15 cellular contexts compared by ENCODE assay signal in the genomic region with DNA sequence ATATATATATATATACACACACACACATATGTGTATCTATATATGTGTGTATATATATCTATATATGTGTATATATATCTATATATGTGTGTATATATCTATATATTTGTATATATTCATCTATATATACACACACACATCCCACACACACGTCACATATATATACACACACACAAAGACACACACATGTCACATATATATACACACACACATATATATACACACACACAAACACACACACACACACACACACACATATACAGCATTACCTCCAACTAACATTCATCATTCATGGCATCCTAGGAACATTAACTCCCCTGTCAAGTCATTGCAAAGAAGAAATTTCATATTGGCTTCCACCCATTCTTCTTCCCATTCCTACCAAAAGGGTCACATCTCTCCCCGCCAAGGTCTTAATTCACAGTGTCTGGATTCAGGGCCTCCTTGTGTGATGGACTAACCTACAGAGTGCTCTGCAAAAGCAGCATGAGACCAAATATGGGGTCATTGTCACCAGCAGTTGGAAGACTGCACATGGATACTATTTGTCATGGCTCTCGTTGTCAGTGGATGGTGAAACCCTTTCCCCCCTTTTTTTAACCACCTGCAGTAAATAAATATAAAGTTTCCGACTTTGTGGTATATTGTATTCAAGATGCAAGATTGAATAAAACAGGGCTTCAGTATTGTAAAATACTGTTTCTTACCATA.
DNase-seq lines count a peak whose midpoint lies in the region; ATAC-seq and TF ChIP-seq lines count a peak whose summit lies in the region.
"Had no signal": no experiment of that assay in that cellular context is flagged by ENCODE, and none has a peak within 500 bp of the region (broad histone marks: within the 10 kb centered on the region; RNA-seq: fewer than 3 reads in every experiment).

No MANE protein-coding gene starts in this region.

- H3K4me3 ChIP-seq in adrenal gland (no peak overlapping the region), liver (ENCODE audit: low read depth in 1 of 3, low read length in 3 of 3) (no peak overlapping the region), subcutaneous abdominal adipose tissue (ENCODE audit: low read depth in 1 of 5, low read length in 5 of 5) (no peak overlapping the region)
- H3K4me3 ChIP-seq: HAP-1, K562 had no signal

- TF ChIP-seq CTCF in adrenal gland (IDR thresholded peaks at IDR 0.05) (no peak), liver (IDR thresholded peaks at IDR 0.05; ENCODE audit: low read depth, low read length, missing input control) (no peak)

- DNase-seq in stimulated activated naive CD8-positive, alpha-beta T cell treated with anti-CD3 and anti-CD28 coated beads, Interleukin-15, amount 100 ng/mL, for 72 hours = no peak
- DNase-seq in adrenal gland = no peak
- no peak for DNase-seq in T1000 (lab: John Stamatoyannopoulos, UW)
- no peak for DNase-seq in HuH-7.5 (ENCODE audit: low spot score)
- DNase-seq: CD4-positive, alpha-beta memory T cell; DMS153; DND-41; GDM1 had no signal

- TF ChIP-seq POLR2A in adrenal gland (IDR thresholded peaks at IDR 0.05) = no peak

- no peak for ATAC-seq in stimulated activated naive CD8-positive, alpha-beta T cell treated with anti-CD3 and anti-CD28 coated beads, Interleukin-15, amount 100 ng/mL, for 72 hours
- ATAC-seq in HG03342 (IDR thresholded peaks at IDR 0.05; ENCODE audit: unreplicated experiment) = no peak
- ATAC-seq: K562 had no signal

- 80 to 86% (median 84%) methylated on average over 4 of the region's 4 CpGs for WGBS in adrenal gland, 4 donors
- 64% methylated on average over 4 of the region's 4 CpGs for WGBS in liver

- H3K9me3 Mint-ChIP-seq in stimulated activated naive CD8-positive, alpha-beta T cell treated with anti-CD3 and anti-CD28 coated beads, Interleukin-15, Interleukin-2, amounts not matched to agents 100 ng/mL and 50 ng/mL, for 24 hours = no peaks in the 10 kb centered on the region
- peaks cover 0 to 3% of the 10 kb centered on the region in 2 donors for H3K9me3 Mint-ChIP-seq in stimulated activated naive CD8-positive, alpha-beta T cell treated with anti-CD3 and anti-CD28 coated beads, Interleukin-15, amount 100 ng/mL, for 72 hours

- H3K27me3 ChIP-seq in adrenal gland (no peaks in the 10 kb centered on the region), liver (ENCODE audit: control insufficient read depth in 4 of 4, insufficient read depth in 4 of 4, low read length in 3 of 4) (no peaks in the 10 kb centered on the region), subcutaneous abdominal adipose tissue (ENCODE audit: control insufficient read depth in 5 of 5, insufficient read depth in 4 of 5, low read length in 5 of 5) (no peaks in the 10 kb centered on the region)

- peaks cover 5% of the 10 kb centered on the region for H3K36me3 Mint-ChIP-seq in stimulated activated naive CD8-positive, alpha-beta T cell treated with anti-CD3 and anti-CD28 coated beads, Interleukin-15, Interleukin-2, amounts not matched to agents 100 ng/mL and 50 ng/mL, for 24 hours (ENCODE audit: low read depth)
- H3K36me3 Mint-ChIP-seq: CD4-positive, alpha-beta memory T cell had no signal

- no peak overlapping the region for H3K4me3 Mint-ChIP-seq in stimulated activated naive CD8-positive, alpha-beta T cell treated with anti-CD3 and anti-CD28 coated beads, Interleukin-15, Interleukin-2, amounts not matched to agents 100 ng/mL and 50 ng/mL, for 24 hours
- H3K4me3 Mint-ChIP-seq in stimulated activated naive CD8-positive, alpha-beta T cell treated with anti-CD3 and anti-CD28 coated beads, Interleukin-15, amount 100 ng/mL, for 72 hours = no peak overlapping the region
- H3K4me3 Mint-ChIP-seq: B cell; CD4-positive, alpha-beta memory T cell had no signal

- H3K4me1 Mint-ChIP-seq in stimulated activated naive CD8-positive, alpha-beta T cell treated with anti-CD3 and anti-CD28 coated beads, Interleukin-15, Interleukin-2, amounts not matched to agents 100 ng/mL and 50 ng/mL, for 24 hours (ENCODE audit: low read depth) = peaks cover 5% of the 10 kb centered on the region
- no peaks in the 10 kb centered on the region for H3K4me1 Mint-ChIP-seq in stimulated activated naive CD8-positive, alpha-beta T cell treated with anti-CD3 and anti-CD28 coated beads, Interleukin-15, amount 100 ng/mL, for 72 hours
- H3K4me1 Mint-ChIP-seq: B cell had no signal

- H3K4me1 ChIP-seq in adrenal gland (replicated peaks in 1 of 2) = peaks cover 10 to 16% of the 10 kb centered on the region in 2 donors
- H3K4me1 ChIP-seq in liver (ENCODE audit: control insufficient read depth in 4 of 4, insufficient read depth in 4 of 4, low read length in 3 of 4) = peaks cover 9 to 58% (median 26%) of the 10 kb centered on the region in 4 donors
- peaks cover 0 to 6% (median 0%) of the 10 kb centered on the region in 5 donors for H3K4me1 ChIP-seq in subcutaneous abdominal adipose tissue (ENCODE audit: control insufficient read depth in 5 of 5, insufficient read depth in 5 of 5, low read length in 5 of 5)
- H3K4me1 ChIP-seq: HAP-1 had no signal

- H3K27ac ChIP-seq in adrenal gland (peak overlapping the region in 4 of 5 donors; percentile 3 to 76 (median 56)), liver (ENCODE audit: low read depth in 1 of 2, low read length in 2 of 2) (peak overlapping the region; percentile 82 to 90), subcutaneous abdominal adipose tissue (ENCODE audit: low read depth, low read length) (peak overlapping the region; percentile 47)

- H3K9me3 ChIP-seq in adrenal gland (replicated peaks in 1 of 3) (no peaks in the 10 kb centered on the region), liver (ENCODE audit: control insufficient read depth in 4 of 4, low read length in 3 of 4) (no peaks in the 10 kb centered on the region), subcutaneous abdominal adipose tissue (ENCODE audit: control insufficient read depth in 5 of 5, low read length in 5 of 5) (no peaks in the 10 kb centered on the region)
- H3K9me3 ChIP-seq: HAP-1 had no signal

- intact Hi-C loops in adrenal gland (cut with DNase I) = no loop called here

- TF ChIP-seq RAD21 in liver (IDR thresholded peaks at IDR 0.05) = no peak

- H3K36me3 ChIP-seq in adrenal gland (replicated peaks in 1 of 2) (no peaks in the 10 kb centered on the region), liver (ENCODE audit: control insufficient read depth in 4 of 4, insufficient read depth in 3 of 4, low read depth in 1 of 4, low read length in 3 of 4) (peaks cover 0 to 6% (median 0%) of the 10 kb centered on the region in 4 donors), subcutaneous abdominal adipose tissue (ENCODE audit: control insufficient read depth in 5 of 5, insufficient read depth in 5 of 5, low read length in 5 of 5) (peaks cover 0 to 15% (median 5%) of the 10 kb centered on the region in 5 donors)
- H3K36me3 ChIP-seq: HAP-1 had no signal

- H3K9ac ChIP-seq in liver (ENCODE audit: low read depth in 1 of 2, low read length in 2 of 2) = no peak overlapping the region
- H3K9ac ChIP-seq in subcutaneous abdominal adipose tissue (ENCODE audit: low read length in 5 of 5) = no peak overlapping the region

- H3K27ac Mint-ChIP-seq in stimulated activated naive CD8-positive, alpha-beta T cell treated with anti-CD3 and anti-CD28 coated beads, Interleukin-15, Interleukin-2, amounts not matched to agents 100 ng/mL and 50 ng/mL, for 24 hours = peak overlapping the region; percentile 15
- H3K27ac Mint-ChIP-seq in stimulated activated naive CD8-positive, alpha-beta T cell treated with anti-CD3 and anti-CD28 coated beads, Interleukin-15, amount 100 ng/mL, for 72 hours = no peak overlapping the region
- H3K27ac Mint-ChIP-seq: B cell had no signal

- H3K27me3 Mint-ChIP-seq in stimulated activated naive CD8-positive, alpha-beta T cell treated with anti-CD3 and anti-CD28 coated beads, Interleukin-15, Interleukin-2, amounts not matched to agents 100 ng/mL and 50 ng/mL, for 24 hours = no peaks in the 10 kb centered on the region
- no peaks in the 10 kb centered on the region for H3K27me3 Mint-ChIP-seq in stimulated activated naive CD8-positive, alpha-beta T cell treated with anti-CD3 and anti-CD28 coated beads, Interleukin-15, amount 100 ng/mL, for 72 hours
- H3K27me3 Mint-ChIP-seq: B cell had no signal

TF ChIP-seq in liver, 16 proteins besides CTCF, POLR2A, EP300 and RAD21 (continues in another document):
- TF ChIP-seq, protein P1, sequence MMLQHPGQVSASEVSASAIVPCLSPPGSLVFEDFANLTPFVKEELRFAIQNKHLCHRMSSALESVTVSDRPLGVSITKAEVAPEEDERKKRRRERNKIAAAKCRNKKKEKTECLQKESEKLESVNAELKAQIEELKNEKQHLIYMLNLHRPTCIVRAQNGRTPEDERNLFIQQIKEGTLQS (IDR thresholded peaks at IDR 0.05) = no peak
- no peak for TF ChIP-seq EGR1 (IDR thresholded peaks at IDR 0.05; ENCODE audit: low read depth in 2 of 2)
- TF ChIP-seq HNF4A (conservative IDR thresholded peaks at IDR 0.05) = no peak
- TF ChIP-seq, protein P2, sequence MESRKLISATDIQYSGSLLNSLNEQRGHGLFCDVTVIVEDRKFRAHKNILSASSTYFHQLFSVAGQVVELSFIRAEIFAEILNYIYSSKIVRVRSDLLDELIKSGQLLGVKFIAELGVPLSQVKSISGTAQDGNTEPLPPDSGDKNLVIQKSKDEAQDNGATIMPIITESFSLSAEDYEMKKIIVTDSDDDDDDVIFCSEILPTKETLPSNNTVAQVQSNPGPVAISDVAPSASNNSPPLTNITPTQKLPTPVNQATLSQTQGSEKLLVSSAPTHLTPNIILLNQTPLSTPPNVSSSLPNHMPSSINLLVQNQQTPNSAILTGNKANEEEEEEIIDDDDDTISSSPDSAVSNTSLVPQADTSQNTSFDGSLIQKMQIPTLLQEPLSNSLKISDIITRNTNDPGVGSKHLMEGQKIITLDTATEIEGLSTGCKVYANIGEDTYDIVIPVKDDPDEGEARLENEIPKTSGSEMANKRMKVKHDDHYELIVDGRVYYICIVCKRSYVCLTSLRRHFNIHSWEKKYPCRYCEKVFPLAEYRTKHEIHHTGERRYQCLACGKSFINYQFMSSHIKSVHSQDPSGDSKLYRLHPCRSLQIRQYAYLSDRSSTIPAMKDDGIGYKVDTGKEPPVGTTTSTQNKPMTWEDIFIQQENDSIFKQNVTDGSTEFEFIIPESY (IDR thresholded peaks at IDR 0.05) = no peak
- TF ChIP-seq, protein P3, sequence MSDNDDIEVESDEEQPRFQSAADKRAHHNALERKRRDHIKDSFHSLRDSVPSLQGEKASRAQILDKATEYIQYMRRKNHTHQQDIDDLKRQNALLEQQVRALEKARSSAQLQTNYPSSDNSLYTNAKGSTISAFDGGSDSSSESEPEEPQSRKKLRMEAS (IDR thresholded peaks at IDR 0.05) = no peak
- no peak for TF ChIP-seq SP1 (IDR thresholded peaks at IDR 0.05)
- no peak for TF ChIP-seq FOXA1 (IDR thresholded peaks at IDR 0.05)
- no peak for TF ChIP-seq TAF1 (conservative IDR thresholded peaks at IDR 0.05)
- no peak for TF ChIP-seq HNF4G (IDR thresholded peaks at IDR 0.05)
- TF ChIP-seq FOXA2 (IDR thresholded peaks at IDR 0.05) = no peak
- no peak for TF ChIP-seq JUND (IDR thresholded peaks at IDR 0.05)
- TF ChIP-seq RXRA (IDR thresholded peaks at IDR 0.05) = no peak
